21 cellular contexts compared by ENCODE assay signal in genomic region chr14:92556863-92557543, GRCh38. TPM values are rescaled to one million over a fixed set of nuclear protein-coding genes. Genes with fewer than 3 reads are reported as not detected.
DNase-seq lines count a peak whose midpoint lies in the region; ATAC-seq and TF ChIP-seq lines count a peak whose summit lies in the region.
"Had no signal": no experiment of that assay in that cellular context is flagged by ENCODE, and none has a peak within 500 bp of the region (broad histone marks: within the 10 kb centered on the region; RNA-seq: fewer than 3 reads in every experiment).

No MANE protein-coding gene starts in this region.

- H3K27me3 Mint-ChIP-seq in CD4-positive, CD25-positive, alpha-beta regulatory T cell, result no peaks in the 10 kb centered on the region
- peaks cover 39% of the 10 kb centered on the region for H3K27me3 Mint-ChIP-seq in activated T-helper 2 cell treated with anti-CD3 and anti-CD28 coated beads, Interferon-gamma antibody, Interleukin-2, Interleukin-4, amounts not matched to agents 10 μg/mL and 5 μg/mL and 100 μg/mL, durations not matched to agents 14 hours and 24 hours and 36 hours (ENCODE audit: low read depth)
- no peaks in the 10 kb centered on the region for H3K27me3 Mint-ChIP-seq in naive thymus-derived CD8-positive, alpha-beta T cell

- no peaks in the 10 kb centered on the region for H3K27me3 ChIP-seq in CD4-positive, CD25-positive, alpha-beta regulatory T cell (ENCODE audit: control insufficient read depth, insufficient read depth, low read length)
- H3K27me3 ChIP-seq: left lung, upper lobe of left lung had no signal

- no peak for DNase-seq in activated CD4-positive, CD25-positive, alpha-beta regulatory T cell treated with anti-CD3 and anti-CD28 coated beads, Interleukin-2, amount 50 U/mL, for 72 hours
- DNase-seq in CD4-positive, CD25-positive, alpha-beta regulatory T cell, result no peak
- DNase-seq in activated T-helper 2 cell treated with anti-CD3 and anti-CD28 coated beads, Interferon-gamma antibody, Interleukin-2, Interleukin-4, amounts not matched to agents 10 μg/mL and 5 μg/mL and 100 μg/mL, durations not matched to agents 14 hours and 24 hours and 36 hours (ENCODE audit: low spot score), result no peak
- DNase-seq in naive thymus-derived CD8-positive, alpha-beta T cell, result peak in 5 of 10 donors; percentile 38 to 62 (median 50)
- DNase-seq in erythroblast (lab: John Stamatoyannopoulos, UW), result no peak
- no peak for DNase-seq in activated effector memory CD4-positive, alpha-beta T cell treated with anti-CD3 and anti-CD28 coated beads, Interleukin-2, amount 50 U/mL, for 16 hours
- DNase-seq: 8988T; activated CD4-positive, alpha-beta T cell treated with anti-CD3 and anti-CD28 coated beads for 1 hour; amniotic stem cell; cortex of kidney; midbrain; NCI-H526 treated with DMSO at 0.1 percent for 48 hours; small intestine; stimulated activated CD4-positive, alpha-beta T cell treated with anti-CD3 and anti-CD28 coated beads, Interleukin-2, amount 100 ng/mL, for 48 hours; T1000; upper lobe of left lung had no signal

- no peaks in the 10 kb centered on the region for H3K9me3 ChIP-seq in CD4-positive, CD25-positive, alpha-beta regulatory T cell (ENCODE audit: control insufficient read depth in 2 of 2, low read length in 2 of 2)
- H3K9me3 ChIP-seq: left lung, upper lobe of left lung had no signal

- H3K9me3 Mint-ChIP-seq in CD4-positive, CD25-positive, alpha-beta regulatory T cell, result no peaks in the 10 kb centered on the region
- H3K9me3 Mint-ChIP-seq in activated T-helper 2 cell treated with anti-CD3 and anti-CD28 coated beads, Interferon-gamma antibody, Interleukin-2, Interleukin-4, amounts not matched to agents 10 μg/mL and 5 μg/mL and 100 μg/mL, durations not matched to agents 14 hours and 24 hours and 36 hours, result no peaks in the 10 kb centered on the region
- H3K9me3 Mint-ChIP-seq in naive thymus-derived CD8-positive, alpha-beta T cell, result no peaks in the 10 kb centered on the region

- peaks cover 10 to 63% (median 19%) of the 10 kb centered on the region in 4 donors for H3K4me1 Mint-ChIP-seq in CD4-positive, CD25-positive, alpha-beta regulatory T cell
- H3K4me1 Mint-ChIP-seq in activated T-helper 2 cell treated with anti-CD3 and anti-CD28 coated beads, Interferon-gamma antibody, Interleukin-2, Interleukin-4, amounts not matched to agents 10 μg/mL and 5 μg/mL and 100 μg/mL, durations not matched to agents 14 hours and 24 hours and 36 hours (ENCODE audit: low read depth), result peaks cover 48% of the 10 kb centered on the region
- peaks cover 29 to 79% (median 75%) of the 10 kb centered on the region in 4 donors for H3K4me1 Mint-ChIP-seq in naive thymus-derived CD8-positive, alpha-beta T cell

- peak overlapping the region in 1 of 3 donors; percentile 34 for H3K27ac Mint-ChIP-seq in CD4-positive, CD25-positive, alpha-beta regulatory T cell
- H3K27ac Mint-ChIP-seq in activated T-helper 2 cell treated with anti-CD3 and anti-CD28 coated beads, Interferon-gamma antibody, Interleukin-2, Interleukin-4, amounts not matched to agents 10 μg/mL and 5 μg/mL and 100 μg/mL, durations not matched to agents 14 hours and 24 hours and 36 hours, result peak overlapping the region; percentile 74
- peak overlapping the region; percentile 45 to 92 (median 84) for H3K27ac Mint-ChIP-seq in naive thymus-derived CD8-positive, alpha-beta T cell

- H3K36me3 ChIP-seq in CD4-positive, CD25-positive, alpha-beta regulatory T cell (ENCODE audit: control insufficient read depth, insufficient read depth, low read length), result no peaks in the 10 kb centered on the region

- H3K4me1 ChIP-seq in CD4-positive, CD25-positive, alpha-beta regulatory T cell (ENCODE audit: control insufficient read depth, insufficient read depth, low read length, poor library complexity, severe bottlenecking), result peaks cover 14% of the 10 kb centered on the region

- POLR2A ChIA-PET in naive thymus-derived CD8-positive, alpha-beta T cell (lab: Charles Lee), result interaction anchor here (1.0 to 3.8 kb wide), 12 partner anchors 9 to 96 kb away, joined by 3 to 24 read pairs (median 4); partner anchors contain the start of gene RIN3

- ATAC-seq in activated CD4-positive, CD25-positive, alpha-beta regulatory T cell treated with anti-CD3 and anti-CD28 coated beads, Interleukin-2, amount 50 U/mL, for 24 hours, result peak; percentile 45 to 52
- ATAC-seq in CD4-positive, CD25-positive, alpha-beta regulatory T cell (ENCODE audit: low read depth in 2 of 2), result peak in 1 of 2 donors; percentile 30
- peak; percentile 75 to 82 for ATAC-seq in naive thymus-derived CD8-positive, alpha-beta T cell
- no peak for ATAC-seq in HG03097 (IDR thresholded peaks at IDR 0.05; ENCODE audit: low FRiP score, unreplicated experiment)
- ATAC-seq: left lung, SK-N-SH treated with all-trans-retinoic acid at 6 μM for 48 hours had no signal

- no peak for TF ChIP-seq POLR2A in erythroblast (IDR thresholded peaks at IDR 0.05; ENCODE audit: low read length)

- H3K4me3 Mint-ChIP-seq in CD4-positive, CD25-positive, alpha-beta regulatory T cell, result peak overlapping the region in 3 of 4 donors; percentile 24 to 50 (median 49)
- H3K4me3 Mint-ChIP-seq in activated T-helper 2 cell treated with anti-CD3 and anti-CD28 coated beads, Interferon-gamma antibody, Interleukin-2, Interleukin-4, amounts not matched to agents 10 μg/mL and 5 μg/mL and 100 μg/mL, durations not matched to agents 14 hours and 24 hours and 36 hours (ENCODE audit: low read depth), result no peak overlapping the region
- peak overlapping the region in 8 of 10 donors; percentile 30 to 78 (median 69) for H3K4me3 Mint-ChIP-seq in naive thymus-derived CD8-positive, alpha-beta T cell

- intact Hi-C loops in activated T-helper 2 cell treated with anti-CD3 and anti-CD28 coated beads, Interferon-gamma antibody, Interleukin-2, Interleukin-4, amounts not matched to agents 10 μg/mL and 5 μg/mL and 100 μg/mL, durations not matched to agents 14 hours and 24 hours and 36 hours (cut with micrococcal nuclease), result loop anchor here (1.0 to 5.0 kb wide), 2 partner anchors 120 to 215 kb away; no protein-coding TSS in a partner anchor

- no peak overlapping the region for H3K27ac ChIP-seq in CD4-positive, CD25-positive, alpha-beta regulatory T cell (ENCODE audit: insufficient read depth, low read length, poor library complexity, severe bottlenecking)
- H3K27ac ChIP-seq: RWPE1, upper lobe of left lung had no signal

- no peak overlapping the region for H3K4me3 ChIP-seq in CD4-positive, CD25-positive, alpha-beta regulatory T cell (ENCODE audit: low read depth, low read length)
- H3K4me3 ChIP-seq: left lung, upper lobe of left lung had no signal

- no peaks in the 10 kb centered on the region for H3K36me3 Mint-ChIP-seq in CD4-positive, CD25-positive, alpha-beta regulatory T cell
- no peaks in the 10 kb centered on the region for H3K36me3 Mint-ChIP-seq in activated T-helper 2 cell treated with anti-CD3 and anti-CD28 coated beads, Interferon-gamma antibody, Interleukin-2, Interleukin-4, amounts not matched to agents 10 μg/mL and 5 μg/mL and 100 μg/mL, durations not matched to agents 14 hours and 24 hours and 36 hours (ENCODE audit: low read depth)
- H3K36me3 Mint-ChIP-seq in naive thymus-derived CD8-positive, alpha-beta T cell, result peaks cover 0 to 12% (median 6%) of the 10 kb centered on the region in 3 donors

RNA-seq across cellular contexts. Expression of gene RIN3, which starts 43.4 kb away (rescaled TPM):
- total RNA-seq in CD4-positive, CD25-positive, alpha-beta regulatory T cell, result 120 TPM
- 10 to 100 TPM; 21.0 to 25.7 (median 23.1) TPM for polyA plus RNA-seq in CD4-positive, CD25-positive, alpha-beta regulatory T cell
- 21.1 and 22.1 TPM in 2 replicates for total RNA-seq in activated T-helper 2 cell treated with anti-CD3 and anti-CD28 coated beads, Interferon-gamma antibody, Interleukin-2, Interleukin-4, amounts not matched to agents 10 μg/mL and 5 μg/mL and 100 μg/mL, durations not matched to agents 14 hours and 24 hours and 36 hours
- 100 to 1,000 TPM; 137 to 146 TPM for total RNA-seq in naive thymus-derived CD8-positive, alpha-beta T cell
- 10 to 100 TPM; 16.8 to 45.8 (median 30.0) TPM for polyA plus RNA-seq in naive thymus-derived CD8-positive, alpha-beta T cell
